8 cellular contexts compared by ENCODE assay signal in the genomic region with DNA sequence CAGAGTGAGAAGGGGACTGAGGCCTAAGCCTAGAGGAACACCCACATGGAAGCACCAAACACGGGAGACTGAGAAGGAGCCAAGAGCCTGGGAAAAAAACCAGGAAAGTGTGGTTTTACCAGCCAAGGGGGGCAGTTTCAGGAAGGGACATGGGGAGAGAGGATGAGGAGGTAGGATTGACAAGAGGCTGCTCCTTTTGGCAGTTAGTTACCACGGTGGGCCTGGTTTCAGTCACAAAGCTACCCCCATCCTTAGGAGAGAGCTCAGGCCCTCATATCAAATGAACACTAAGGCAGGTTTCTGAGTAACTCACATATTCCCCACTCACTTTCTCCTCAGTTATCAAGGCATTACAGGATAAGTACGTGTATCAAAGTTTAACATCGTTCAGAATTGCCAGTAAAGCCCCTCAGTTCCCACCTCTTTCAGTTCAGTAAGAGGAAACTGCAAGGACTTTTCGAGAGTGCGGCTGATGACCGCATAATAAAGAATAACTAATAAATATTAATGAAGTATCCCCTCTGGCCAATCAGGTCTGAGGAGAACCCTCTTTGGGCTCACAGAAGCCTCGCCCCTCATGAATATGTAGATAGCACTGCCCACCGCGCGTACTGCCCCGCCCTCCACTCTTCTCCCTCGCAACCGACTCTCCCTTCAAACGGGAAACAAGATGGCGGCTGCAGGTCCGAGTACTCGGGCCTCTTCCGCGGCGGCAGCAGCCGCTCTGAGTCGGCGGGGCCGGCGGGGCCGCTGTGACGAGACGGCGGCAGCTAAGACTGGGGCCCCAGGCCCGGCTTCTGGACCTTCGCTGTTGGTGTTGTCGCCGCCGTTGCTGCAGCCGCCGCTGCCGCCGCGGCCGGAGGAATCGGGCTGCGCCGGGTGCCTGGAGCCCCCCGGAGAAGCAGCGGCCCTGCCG. TPM values are rescaled to one million over a fixed set of nuclear protein-coding genes. Genes with fewer than 3 reads are reported as not detected.
A peak's percentile ranks its signal among the peaks of the same experiment; 100 is the strongest.
DNase-seq lines count a peak whose midpoint lies in the region; ATAC-seq, FAIRE-seq and TF ChIP-seq lines count a peak whose summit lies in the region.

A gene with protein sequence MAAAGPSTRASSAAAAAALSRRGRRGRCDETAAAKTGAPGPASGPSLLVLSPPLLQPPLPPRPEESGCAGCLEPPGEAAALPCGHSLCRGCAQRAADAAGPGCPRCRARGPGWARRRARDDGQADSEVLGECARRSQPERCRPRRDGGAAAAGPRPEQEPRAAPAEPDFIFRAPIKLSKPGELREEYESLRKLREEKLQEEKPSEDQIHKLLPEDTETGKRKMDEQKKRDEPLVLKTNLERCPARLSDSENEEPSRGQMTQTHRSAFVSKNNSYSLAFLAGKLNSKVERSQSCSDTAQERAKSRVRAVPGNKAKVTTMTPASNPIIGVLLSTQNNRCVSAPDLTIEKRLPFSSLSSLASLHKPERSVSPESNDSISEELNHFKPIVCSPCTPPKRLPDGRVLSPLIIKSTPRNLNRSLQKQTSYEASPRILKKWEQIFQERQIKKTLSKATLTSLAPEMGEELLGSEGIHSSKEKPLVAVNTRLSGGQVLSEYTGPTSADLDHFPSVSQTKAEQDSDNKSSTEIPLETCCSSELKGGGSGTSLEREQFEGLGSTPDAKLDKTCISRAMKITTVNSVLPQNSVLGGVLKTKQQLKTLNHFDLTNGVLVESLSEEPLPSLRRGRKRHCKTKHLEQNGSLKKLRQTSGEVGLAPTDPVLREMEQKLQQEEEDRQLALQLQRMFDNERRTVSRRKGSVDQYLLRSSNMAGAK (plus strand): TSS at position 639 of the 916 bp plus-strand sequence. CDS start 32 bp downstream, at position 671.

- CTCF ChIA-PET in OCI-LY7 (lab: Charles Lee; ENCODE audit: unreplicated experiment): interaction anchor here (0.6 to 1.0 kb wide), 3 partner anchors 21 to 1556 kb away, joined by 3 to 7 read pairs (median 3); no protein-coding TSS in a partner anchor

- FAIRE-seq in D721Med (lab: Jason Lieb, UNC): no peak

- H3K4me1 ChIP-seq in OCI-LY7 (ENCODE audit: insufficient read depth, low read length, poor library complexity, severe bottlenecking) (peaks cover 30% of the 10 kb centered on the region), mononuclear cell (ENCODE audit: insufficient read depth, low read length) (peaks cover 35% of the 10 kb centered on the region)

- H3K27me3 ChIP-seq in mononuclear cell (ENCODE audit: insufficient read depth, low read length): no peaks in the 10 kb centered on the region

- peak; percentile 94 for ATAC-seq in GM21526 (IDR thresholded peaks at IDR 0.05; ENCODE audit: low FRiP score, unreplicated experiment)

- POLR2A ChIA-PET in OCI-LY7 (lab: Charles Lee): interaction anchor here (0.6 kb wide), 1 partner anchor 393 kb away, joined by 3 read pairs; no protein-coding TSS in a partner anchor

- H3K9me2 ChIP-seq in OCI-LY7 (ENCODE audit: insufficient read depth, low read length): no peaks in the 10 kb centered on the region

- H3K27ac ChIP-seq in OCI-LY7 (ENCODE audit: low read depth, low read length, poor library complexity, severe bottlenecking): peak within 1 kb of the TSS; percentile 75

- H3K9me3 ChIP-seq in OCI-LY7 (ENCODE audit: low read length) (no peaks in the 10 kb centered on the region), mononuclear cell (ENCODE audit: low read depth, low read length) (no peaks in the 10 kb centered on the region)

- H3K4me3 ChIP-seq in OCI-LY7 (ENCODE audit: low read depth, low read length, poor library complexity, severe bottlenecking) (peak within 1 kb of the TSS; percentile 75), mononuclear cell (ENCODE audit: low read length) (peak within 1 kb of the TSS; percentile 76)

- DNase-seq in D721Med (ENCODE audit: insufficient read length, low spot score) (peak; percentile 95), HuH-7.5 (ENCODE audit: low spot score) (peak; percentile 97), OCI-LY7 (ENCODE audit: low spot score) (peak; percentile 98), activated T-cell treated with anti-CD3 and anti-CD28 coated beads for 1 hour (ENCODE audit: low read depth) (peak; percentile 81), epidermal melanocyte (ENCODE audit: insufficient read length, low spot score) (peak; percentile 99)
- DNase-seq in stimulated activated CD8-positive, alpha-beta memory T cell treated with anti-CD3 and anti-CD28 coated beads, Interleukin-4, amount 100 ng/mL, for 1 hour (ENCODE audit: low read depth in 2 of 2, low spot score in 1 of 2): peak; percentile 75 to 82

- no peak for TF ChIP-seq CTCF in D721Med (IDR thresholded peaks at IDR 0.05; ENCODE audit: insufficient read depth, missing control alignments)
- no peak for TF ChIP-seq CTCF in OCI-LY7 (conservative IDR thresholded peaks at IDR 0.05; ENCODE audit: low read length)

- H3K79me2 ChIP-seq in OCI-LY7 (ENCODE audit: insufficient read depth, low read depth, low read length): peaks cover 42% of the 10 kb centered on the region

- TSS peak; percentile 85 for BruUV-seq in OCI-LY7 (replicated peaks; lab: Mats Ljungman, UMichigan)

- intact Hi-C loops in OCI-LY7 (cut with micrococcal nuclease; ENCODE audit: unreplicated experiment): loop anchor here (1.0 kb wide), 1 partner anchor 255 kb away; a partner anchor contains a TSS

- H2AFZ ChIP-seq in OCI-LY7 (ENCODE audit: low read length): peak within 1 kb of the TSS; percentile 94

- peak within 1 kb of the TSS; percentile 98 for H3K4me2 ChIP-seq in OCI-LY7 (ENCODE audit: low read length)

- peaks cover 10% of the 10 kb centered on the region for H3K36me3 ChIP-seq in OCI-LY7 (ENCODE audit: insufficient read depth, low read length)

- H4K20me1 ChIP-seq in OCI-LY7 (ENCODE audit: insufficient read depth, low read length): peaks cover 8% of the 10 kb centered on the region; the same call in 1 of the 2 replicates

RNA-seq across cellular contexts. Expression of the gene that starts here (rescaled TPM):
- total RNA-seq in OCI-LY7 (2014; rRNA removed; shearing (Covaris generic)): 16.4 and 16.9 TPM in 2 replicates
- total RNA-seq in OCI-LY7 (2022) (18.0 and 19.9 TPM in 2 replicates), mononuclear cell (29.5 TPM)

Comparison
In these comparisons a context has a peak if more than half of its experiments do, and no peak if none do; other contexts are left out.
1. Peak in every context shown above with its lines: DNase-seq, ATAC-seq, H3K4me3 ChIP-seq and H3K27ac ChIP-seq.